In the genomic region with DNA sequence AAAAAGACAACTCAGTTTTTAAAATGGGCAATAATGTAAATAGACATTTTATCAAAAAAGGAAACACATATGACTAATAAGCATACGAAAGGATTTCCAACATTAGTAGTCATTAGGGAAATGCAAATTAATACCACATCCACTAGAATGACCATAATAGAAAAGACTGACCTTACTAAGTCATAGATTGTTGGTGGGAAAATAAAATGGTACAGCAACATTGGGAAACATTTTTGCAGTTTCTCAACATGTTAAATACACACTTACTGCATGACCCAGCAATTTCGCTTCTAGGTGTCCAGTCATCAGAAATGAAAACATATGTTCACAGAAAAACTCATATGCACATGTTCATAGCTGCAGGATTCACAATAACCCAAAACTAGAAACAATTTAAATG, we compare ENCODE assay signal across 1 cellular context.
A peak's percentile ranks its signal among the peaks of the same experiment; 100 is the strongest.
TF ChIP-seq lines count a peak whose summit lies in the region.

No MANE protein-coding gene starts in this region.

TF ChIP-seq in K562, 482 proteins besides CTCF, POLR2A, EP300 and RAD21:
- TF ChIP-seq, protein P1, sequence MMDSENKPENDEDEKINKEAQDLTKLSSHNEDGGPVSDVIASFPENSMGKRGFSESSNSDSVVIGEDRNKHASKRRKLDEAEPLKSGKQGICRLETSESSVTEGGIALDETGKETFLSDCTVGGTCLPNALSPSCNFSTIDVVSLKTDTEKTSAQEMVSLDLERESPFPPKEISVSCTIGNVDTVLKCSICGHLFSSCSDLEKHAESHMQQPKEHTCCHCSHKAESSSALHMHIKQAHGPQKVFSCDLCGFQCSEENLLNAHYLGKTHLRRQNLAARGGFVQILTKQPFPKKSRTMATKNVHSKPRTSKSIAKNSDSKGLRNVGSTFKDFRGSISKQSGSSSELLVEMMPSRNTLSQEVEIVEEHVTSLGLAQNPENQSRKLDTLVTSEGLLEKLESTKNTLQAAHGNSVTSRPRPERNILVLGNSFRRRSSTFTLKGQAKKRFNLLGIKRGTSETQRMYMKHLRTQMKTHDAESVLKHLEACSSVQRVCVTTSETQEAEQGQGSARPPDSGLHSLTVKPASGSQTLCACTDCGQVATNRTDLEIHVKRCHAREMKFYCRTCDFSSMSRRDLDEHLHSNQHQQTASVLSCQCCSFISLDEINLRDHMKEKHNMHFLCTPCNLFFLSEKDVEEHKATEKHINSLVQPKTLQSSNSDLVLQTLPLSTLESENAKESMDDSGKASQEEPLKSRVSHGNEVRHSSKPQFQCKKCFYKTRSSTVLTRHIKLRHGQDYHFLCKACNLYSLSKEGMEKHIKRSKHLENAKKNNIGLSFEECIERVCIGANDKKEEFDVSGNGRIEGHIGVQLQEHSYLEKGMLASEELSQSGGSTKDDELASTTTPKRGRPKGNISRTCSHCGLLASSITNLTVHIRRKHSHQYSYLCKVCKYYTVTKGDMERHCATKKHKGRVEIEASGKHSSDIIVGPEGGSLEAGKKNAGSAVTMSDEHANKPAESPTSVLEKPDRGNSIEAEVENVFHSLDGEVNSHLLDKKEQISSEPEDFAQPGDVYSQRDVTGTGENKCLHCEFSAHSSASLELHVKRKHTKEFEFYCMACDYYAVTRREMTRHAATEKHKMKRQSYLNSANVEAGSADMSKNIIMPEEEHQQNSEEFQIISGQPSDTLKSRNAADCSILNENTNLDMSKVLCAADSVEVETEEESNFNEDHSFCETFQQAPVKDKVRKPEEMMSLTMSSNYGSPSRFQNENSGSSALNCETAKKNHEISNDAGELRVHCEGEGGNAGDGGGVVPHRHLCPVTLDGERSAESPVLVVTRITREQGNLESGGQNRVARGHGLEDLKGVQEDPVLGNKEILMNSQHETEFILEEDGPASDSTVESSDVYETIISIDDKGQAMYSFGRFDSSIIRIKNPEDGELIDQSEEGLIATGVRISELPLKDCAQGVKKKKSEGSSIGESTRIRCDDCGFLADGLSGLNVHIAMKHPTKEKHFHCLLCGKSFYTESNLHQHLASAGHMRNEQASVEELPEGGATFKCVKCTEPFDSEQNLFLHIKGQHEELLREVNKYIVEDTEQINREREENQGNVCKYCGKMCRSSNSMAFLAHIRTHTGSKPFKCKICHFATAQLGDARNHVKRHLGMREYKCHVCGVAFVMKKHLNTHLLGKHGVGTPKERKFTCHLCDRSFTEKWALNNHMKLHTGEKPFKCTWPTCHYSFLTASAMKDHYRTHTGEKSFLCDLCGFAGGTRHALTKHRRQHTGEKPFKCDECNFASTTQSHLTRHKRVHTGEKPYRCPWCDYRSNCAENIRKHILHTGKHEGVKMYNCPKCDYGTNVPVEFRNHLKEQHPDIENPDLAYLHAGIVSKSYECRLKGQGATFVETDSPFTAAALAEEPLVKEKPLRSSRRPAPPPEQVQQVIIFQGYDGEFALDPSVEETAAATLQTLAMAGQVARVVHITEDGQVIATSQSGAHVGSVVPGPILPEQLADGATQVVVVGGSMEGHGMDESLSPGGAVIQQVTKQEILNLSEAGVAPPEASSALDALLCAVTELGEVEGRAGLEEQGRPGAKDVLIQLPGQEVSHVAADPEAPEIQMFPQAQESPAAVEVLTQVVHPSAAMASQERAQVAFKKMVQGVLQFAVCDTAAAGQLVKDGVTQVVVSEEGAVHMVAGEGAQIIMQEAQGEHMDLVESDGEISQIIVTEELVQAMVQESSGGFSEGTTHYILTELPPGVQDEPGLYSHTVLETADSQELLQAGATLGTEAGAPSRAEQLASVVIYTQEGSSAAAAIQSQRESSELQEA (IDR thresholded peaks at IDR 0.05; ENCODE audit: low read depth) = no peak
- TF ChIP-seq NFE2 (IDR thresholded peaks at IDR 0.05; ENCODE audit: low read depth) = peak; percentile 25; the same call in 1 of the 2 replicates
- TF ChIP-seq ZNF644 (tag; IDR thresholded peaks at IDR 0.05; ENCODE audit: low read depth) = no peak
- TF ChIP-seq ELF1 (tag; IDR thresholded peaks at IDR 0.05) = no peak
- peak; percentile 44; the same call in 1 of the 2 replicates for TF ChIP-seq MAFG (tag; conservative IDR thresholded peaks at IDR 0.05)
- TF ChIP-seq HNRNPK (IDR thresholded peaks at IDR 0.05; ENCODE audit: low read depth, low read length, poor library complexity, severe bottlenecking) = no peak
